In genomic region chr1:205028954-205029353, GRCh38 we compare ENCODE assay signal across 1 cellular context.
TF ChIP-seq lines count a peak whose summit lies in the region.

No MANE protein-coding gene starts in this region.

TF ChIP-seq in H1, 55 proteins besides CTCF, POLR2A, EP300 and RAD21:
- TF ChIP-seq SAP30 (IDR thresholded peaks at IDR 0.05; ENCODE audit: insufficient read depth, insufficient replicate concordance, low read length), result no peak
- TF ChIP-seq BRCA1 (IDR thresholded peaks at IDR 0.05; ENCODE audit: low read depth, low read length), result no peak
- TF ChIP-seq CTBP2 (IDR thresholded peaks at IDR 0.05; ENCODE audit: borderline replicate concordance, insufficient read depth, insufficient read length, low read length), result no peak
- no peak for TF ChIP-seq HDAC2 (IDR thresholded peaks at IDR 0.05; ENCODE audit: borderline replicate concordance in 1 of 2, low read depth in 2 of 2, low read length in 2 of 2)
- no peak for TF ChIP-seq RXRA (IDR thresholded peaks at IDR 0.05; ENCODE audit: insufficient read depth, low read depth, low read length)
- TF ChIP-seq KDM4A (IDR thresholded peaks at IDR 0.05; ENCODE audit: low read depth, low read length, severe bottlenecking), result no peak
- TF ChIP-seq GTF2F1 (IDR thresholded peaks at IDR 0.05; ENCODE audit: borderline replicate concordance, low read depth, low read length), result no peak
- TF ChIP-seq CBX5 (IDR thresholded peaks at IDR 0.05; ENCODE audit: low read depth, low read length), result no peak
TF ChIP-seq in H1: peak in this region for 0.
